In genomic region chr20:59376109-59376841, GRCh38 we compare ENCODE assay signal across 23 cellular contexts.
"Had no signal": no experiment of that assay in that cellular context is flagged by ENCODE, and none has a peak within 500 bp of the region (broad histone marks: within the 10 kb centered on the region; RNA-seq: fewer than 3 reads in every experiment).

No MANE protein-coding gene starts in this region.

- H3K36me3 ChIP-seq: ascending aorta had no signal

- H3K9me3 ChIP-seq: ascending aorta, body of pancreas had no signal

- H3K27me3 ChIP-seq: ascending aorta, body of pancreas had no signal

- H3K4me1 ChIP-seq: ascending aorta, body of pancreas had no signal

- FAIRE-seq: RCC 7860 had no signal

- DNase-seq: activated CD4-positive, alpha-beta T cell treated with anti-CD3 and anti-CD28 coated beads, Interleukin-2, amount 10 ng/mL, durations not matched to agents 24 days and 14 days; activated CD4-positive, alpha-beta T cell treated with anti-CD3 and anti-CD28 coated beads, Interleukin-2, amount 50 U/mL, for 48 hours; activated CD4-positive, CD25-positive, alpha-beta regulatory T cell treated with anti-CD3 and anti-CD28 coated beads, Interleukin-2, amount 50 U/mL, for 72 hours; activated CD8-positive, alpha-beta memory T cell treated with anti-CD3 and anti-CD28 coated beads, Interleukin-2, amount 10 ng/mL, durations not matched to agents 7 days and 5 days; activated effector memory CD4-positive, alpha-beta T cell treated with anti-CD3 and anti-CD28 coated beads, Interleukin-2, amount 50 U/mL, for 16 hours; activated naive CD4-positive, alpha-beta T cell treated with Interleukin-2 at 50 U/mL for 16 hours; activated naive CD8-positive, alpha-beta T cell treated with anti-CD3 and anti-CD28 coated beads, Interleukin-2, amount 50 U/mL, for 24 hours; activated T-cell treated with anti-CD3 and anti-CD28 coated beads, Interleukin-2, amount 50 U/mL, for 24 hours; amniotic stem cell; body of pancreas; IMR-90; KG1; NCI-H1092; NCI-H1930; NCI-H345; NCI-H510A; NCI-H526 treated with DMSO at 0.1 percent for 48 hours; PC-3; SHP77 treated with DMSO at 0.1 percent for 48 hours; T-cell had no signal

- H3K4me3 ChIP-seq: ascending aorta, body of pancreas, SK-N-MC had no signal

- H3K27ac ChIP-seq: ascending aorta, body of pancreas, SK-N-MC had no signal
